In the genomic region with DNA sequence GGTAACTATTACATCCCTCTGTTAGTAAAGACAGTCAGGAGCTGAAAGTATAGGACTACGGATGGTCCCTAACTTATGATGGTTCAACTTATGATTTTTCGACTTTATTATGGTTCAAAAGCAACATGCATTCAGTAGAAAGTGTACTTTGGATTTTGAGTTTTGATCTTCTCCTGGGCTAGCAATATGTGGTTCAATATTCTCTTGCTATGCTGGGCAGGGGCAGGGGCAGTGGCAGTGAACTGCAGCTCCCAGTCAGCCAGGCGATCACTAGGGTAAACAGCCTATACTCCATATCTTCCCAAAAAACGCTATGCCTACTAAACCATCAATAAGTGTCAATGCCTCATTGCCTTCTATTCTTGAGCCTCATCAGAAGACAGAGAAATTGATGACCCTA, we compare ENCODE assay signal across 28 cellular contexts.
"Had no signal": no experiment of that assay in that cellular context is flagged by ENCODE, and none has a peak within 500 bp of the region (broad histone marks: within the 10 kb centered on the region; RNA-seq: fewer than 3 reads in every experiment).

No MANE protein-coding gene starts in this region.

- H3K27ac ChIP-seq: stomach, suprapubic skin, testis, thoracic aorta, thyroid gland, tibial artery, tibial nerve, transverse colon, upper lobe of left lung, upper lobe of right lung, uterus, vagina had no signal

- H3K9me3 Mint-ChIP-seq: type B pancreatic cell had no signal

- DNase-seq: stimulated activated CD4-positive, alpha-beta T cell treated with anti-CD3 and anti-CD28 coated beads, Interleukin-2, amount 100 ng/mL, for 24 hours; stimulated activated CD4-positive, alpha-beta T cell treated with anti-CD3 and anti-CD28 coated beads, Interleukin-2, amount 100 ng/mL, for 48 hours; stimulated activated CD4-positive, alpha-beta T cell treated with anti-CD3 and anti-CD28 coated beads, Interleukin-4, amount 100 ng/mL, for 1 hour; stimulated activated CD4-positive, alpha-beta T cell treated with anti-CD3 and anti-CD28 coated beads, Interleukin-4, amount 100 ng/mL, for 24 hours; stimulated activated CD4-positive, alpha-beta T cell treated with anti-CD3 and anti-CD28 coated beads, Interleukin-4, amount 100 ng/mL, for 4 hours; stimulated activated CD8-positive, alpha-beta memory T cell treated with anti-CD3 and anti-CD28 coated beads, Interleukin-4, amount 100 ng/mL, for 48 hours; stimulated activated naive B cell treated with anti-CD40 and anti-IgM and Interleukin-4, amounts not matched to agents 10 μg/mL and 1 μg/mL and 100 μg/mL, for 72 hours; stimulated activated naive CD4-positive, alpha-beta T cell; stimulated activated naive CD4-positive, alpha-beta T cell treated with Interleukin-2 at 50 U/mL for 16 hours; stimulated activated naive CD8-positive, alpha-beta T cell treated with anti-CD3 and anti-CD28 coated beads, Interleukin-15, Interleukin-2, amounts not matched to agents 100 U/mL and 50 U/mL, for 24 hours; stomach; substantia nigra; testis; thyroid gland; tibial artery; transverse colon; trophoblast cell; upper lobe of left lung; upper lobe of right lung; uterus had no signal

- H3K27ac Mint-ChIP-seq: stimulated activated effector memory CD8-positive, alpha-beta T cell treated with anti-CD3 and anti-CD28 coated beads, Interleukin-12 subunit alpha, Interleukin-12 subunit beta, amount 100 ng/mL, for 72 hours; stimulated activated memory B cell treated with anti-CD40 and anti-IgM and Interleukin-4, amounts not matched to agents 10 μg/mL and 1 μg/mL and 100 μg/mL, for 72 hours; stimulated activated naive B cell treated with anti-CD40 and anti-IgM and Interleukin-4, amounts not matched to agents 10 μg/mL and 1 μg/mL and 100 μg/mL, for 72 hours; stimulated activated naive CD8-positive, alpha-beta T cell treated with anti-CD3 and anti-CD28 coated beads, Interleukin-15, Interleukin-2, amounts not matched to agents 100 ng/mL and 50 ng/mL, for 24 hours; type B pancreatic cell had no signal

- H3K27me3 Mint-ChIP-seq: stimulated activated memory B cell treated with anti-CD40 and anti-IgM and Interleukin-4, amounts not matched to agents 10 μg/mL and 1 μg/mL and 100 μg/mL, for 72 hours had no signal

- H3K4me1 Mint-ChIP-seq: stimulated activated effector memory CD8-positive, alpha-beta T cell treated with anti-CD3 and anti-CD28 coated beads, Interleukin-12 subunit alpha, Interleukin-12 subunit beta, amount 100 ng/mL, for 72 hours; stimulated activated memory B cell treated with anti-CD40 and anti-IgM and Interleukin-4, amounts not matched to agents 10 μg/mL and 1 μg/mL and 100 μg/mL, for 72 hours; stimulated activated naive B cell treated with anti-CD40 and anti-IgM and Interleukin-4, amounts not matched to agents 10 μg/mL and 1 μg/mL and 100 μg/mL, for 72 hours had no signal

- H3K4me1 ChIP-seq: stomach, suprapubic skin, testis, thyroid gland, tibial artery, tibial nerve, transverse colon, upper lobe of left lung, upper lobe of right lung, uterus, vagina had no signal

- H3K4me3 Mint-ChIP-seq: stimulated activated effector memory CD8-positive, alpha-beta T cell treated with anti-CD3 and anti-CD28 coated beads, Interleukin-12 subunit alpha, Interleukin-12 subunit beta, amount 100 ng/mL, for 72 hours; stimulated activated memory B cell treated with anti-CD40 and anti-IgM and Interleukin-4, amounts not matched to agents 10 μg/mL and 1 μg/mL and 100 μg/mL, for 72 hours; stimulated activated naive B cell treated with anti-CD40 and anti-IgM and Interleukin-4, amounts not matched to agents 10 μg/mL and 1 μg/mL and 100 μg/mL, for 72 hours; stimulated activated naive CD8-positive, alpha-beta T cell treated with anti-CD3 and anti-CD28 coated beads, Interleukin-15, Interleukin-2, amounts not matched to agents 100 ng/mL and 50 ng/mL, for 24 hours; type B pancreatic cell had no signal

- H3K4me3 ChIP-seq: stomach, suprapubic skin, testis, thoracic aorta, thyroid gland, tibial artery, tibial nerve, transverse colon, upper lobe of left lung, upper lobe of right lung, uterus, vagina had no signal

- H3K27me3 ChIP-seq: stomach, suprapubic skin, testis, thyroid gland, tibial artery, tibial nerve, transverse colon, upper lobe of left lung, upper lobe of right lung, uterus, vagina had no signal

- ATAC-seq: stimulated activated effector memory CD8-positive, alpha-beta T cell treated with anti-CD3 and anti-CD28 coated beads, Interleukin-12 subunit alpha, Interleukin-12 subunit beta, amount 100 ng/mL, for 72 hours; stimulated activated memory B cell treated with anti-CD40 and anti-IgM and Interleukin-4, amounts not matched to agents 10 μg/mL and 1 μg/mL and 100 μg/mL, for 72 hours; stimulated activated naive B cell treated with anti-CD40 and anti-IgM and Interleukin-4, amounts not matched to agents 10 μg/mL and 1 μg/mL and 100 μg/mL, for 72 hours; stimulated activated naive CD8-positive, alpha-beta T cell treated with anti-CD3 and anti-CD28 coated beads, Interleukin-15, Interleukin-2, amounts not matched to agents 100 U/mL and 50 U/mL, for 24 hours; upper lobe of right lung had no signal

- H3K36me3 ChIP-seq: stomach, suprapubic skin, thoracic aorta, thyroid gland, tibial artery, tibial nerve, transverse colon, upper lobe of left lung, upper lobe of right lung, uterus, vagina had no signal

- H3K9me3 ChIP-seq: suprapubic skin, testis, thoracic aorta, thyroid gland, tibial artery, tibial nerve, transverse colon, upper lobe of left lung, upper lobe of right lung, uterus, vagina had no signal
